15 cellular contexts compared by ENCODE assay signal in the genomic region with DNA sequence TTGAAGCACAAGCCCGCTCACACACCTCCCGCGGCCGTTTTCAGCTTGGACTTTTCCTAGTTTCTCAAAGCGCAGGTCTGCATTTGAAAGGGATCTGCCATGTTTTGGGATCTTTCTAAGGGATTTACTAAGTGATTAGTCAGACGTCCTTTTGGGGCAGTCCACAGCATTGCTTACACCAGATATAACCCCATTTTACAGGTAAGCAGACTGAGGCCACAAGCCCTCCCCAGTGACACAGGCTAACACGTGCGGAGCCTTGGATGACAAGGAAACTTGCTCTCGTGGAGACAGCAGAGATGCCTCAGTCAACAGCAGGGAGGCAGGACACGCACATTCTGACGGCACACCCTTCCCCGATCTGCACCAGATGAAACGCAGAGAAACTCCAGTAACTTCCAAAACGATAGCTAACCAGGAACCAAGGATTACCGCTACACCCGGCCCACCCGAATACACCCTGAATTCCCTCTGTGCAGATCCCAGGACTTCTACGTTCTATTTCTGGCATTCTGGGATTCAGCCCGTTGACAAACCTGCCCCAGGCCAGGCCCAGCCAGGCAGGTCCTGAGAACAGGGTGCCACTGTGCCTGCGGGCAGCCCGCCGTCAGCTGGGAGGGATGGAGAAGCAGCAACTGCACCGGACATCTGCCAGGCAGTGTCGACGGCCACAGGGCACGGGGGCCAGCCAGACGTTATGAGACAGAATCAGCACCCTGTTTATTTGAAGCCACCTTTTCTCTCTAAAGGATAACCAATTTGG. TPM values are rescaled to one million over a fixed set of nuclear protein-coding genes. Genes with fewer than 3 reads are reported as not detected.
A peak's percentile ranks its signal among the peaks of the same experiment; 100 is the strongest.
DNase-seq lines count a peak whose midpoint lies in the region; ATAC-seq and TF ChIP-seq lines count a peak whose summit lies in the region.
"Had no signal": no experiment of that assay in that cellular context is flagged by ENCODE, and none has a peak within 500 bp of the region (broad histone marks: within the 10 kb centered on the region; RNA-seq: fewer than 3 reads in every experiment).

No MANE protein-coding gene starts in this region.

- DNase-seq in heart left ventricle: peak in 3 of 5 donors; percentile 9 to 37 (median 21)
- DNase-seq in left ventricle myocardium superior: no peak
- DNase-seq in hepatocyte (ENCODE audit: low spot score): no peak
- no peak for DNase-seq in neuronal stem cell (ENCODE audit: low spot score)
- DNase-seq in aorta: peak; percentile 12 to 33
- no peak for DNase-seq in NAMALWA (ENCODE audit: low spot score)
- no peak for DNase-seq in NCI-H1930 (lab: John Stamatoyannopoulos, UW)
- DNase-seq in LoVo (ENCODE audit: low spot score): no peak
- DNase-seq: COR-L47, H9, Kasumi-1, NCI-H1417 treated with DMSO at 0.1 percent for 48 hours, NCI-H2029 treated with DMSO at 0.1 percent for 48 hours, NCI-H510A treated with DMSO at 0.1 percent for 48 hours had no signal

- no peak overlapping the region for H4K8ac ChIP-seq in neuronal stem cell (ENCODE audit: low read depth, low read length)

- no peak overlapping the region for H2BK15ac ChIP-seq in neuronal stem cell (ENCODE audit: low read length)

- intact Hi-C loops in heart left ventricle (cut with DNase I): loop anchor here in 1 of 10 donors (5.0 kb wide), 1 partner anchor 554 kb away; no protein-coding TSS in a partner anchor
- intact Hi-C loops in left ventricle myocardium superior (cut with micrococcal nuclease): no loop called here
- intact Hi-C loops in aorta (cut with DNase I): no loop called here

- H4K91ac ChIP-seq in neuronal stem cell (ENCODE audit: low read depth, low read length, poor library complexity): no peak overlapping the region

- no peak overlapping the region for H3K4ac ChIP-seq in neuronal stem cell (ENCODE audit: low read length)

- no peak overlapping the region for H2AK5ac ChIP-seq in neuronal stem cell (ENCODE audit: low read depth, low read length)

- ATAC-seq in heart left ventricle (no peak), left ventricle myocardium superior (no peak), aorta (ENCODE audit: low FRiP score) (no peak)

- peaks cover 0 to 2% (median 0%) of the 10 kb centered on the region in 12 donors for H3K9me3 ChIP-seq in heart left ventricle
- H3K9me3 ChIP-seq in hepatocyte (ENCODE audit: low read depth): no peaks in the 10 kb centered on the region
- H3K9me3 ChIP-seq in neuronal stem cell (replicated peaks in 1 of 2; ENCODE audit: control insufficient read depth in 2 of 2, insufficient read depth in 1 of 2, low read depth in 1 of 2, low read length in 2 of 2): peaks cover 0 to 5% of the 10 kb centered on the region in 2 donors
- H3K9me3 ChIP-seq in aorta (ENCODE audit: control insufficient read depth, low read length): no peaks in the 10 kb centered on the region

- no peak overlapping the region for H3K14ac ChIP-seq in neuronal stem cell (ENCODE audit: low read length)

- 87 to 89% (median 88%) methylated on average over 24 to 27 of the region's 27 CpGs for WGBS in heart left ventricle, 4 donors
- 94% methylated on average over 27 of the region's 27 CpGs for WGBS in hepatocyte (ENCODE audit: low lambda C conversion rate, missing lambda C conversion rate)
- WGBS in neuronal stem cell (ENCODE audit: extremely low coverage in 2 of 2, insufficient read length in 2 of 2, insufficient replicate concordance in 1 of 2), 2 donors: no CpG with 5 or more reads among the region's 27 CpGs
- WGBS in aorta, 2 donors: 86 to 92% methylated on average over 27 of the region's 27 CpGs

- H2BK120ac ChIP-seq in neuronal stem cell (ENCODE audit: low read depth, low read length): no peak overlapping the region

- H3K4me3 ChIP-seq in heart left ventricle (no peak overlapping the region), hepatocyte (no peak overlapping the region), neuronal stem cell (ENCODE audit: low read length in 2 of 2) (no peak overlapping the region), aorta (ENCODE audit: low read length in 2 of 2) (no peak overlapping the region)

- TF ChIP-seq CTCF in heart left ventricle (IDR thresholded peaks at IDR 0.05): no peak
- TF ChIP-seq CTCF in hepatocyte (IDR thresholded peaks at IDR 0.05; ENCODE audit: poor library complexity): no peak

- H2BK12ac ChIP-seq in neuronal stem cell (ENCODE audit: low read length): no peak overlapping the region

- H3K27ac ChIP-seq in heart left ventricle (no peak overlapping the region), hepatocyte (peak overlapping the region; percentile 92), neuronal stem cell (replicated peaks; ENCODE audit: low read length) (no peak overlapping the region), aorta (ENCODE audit: low read depth in 1 of 2, low read length in 2 of 2) (no peak overlapping the region)

- no peaks in the 10 kb centered on the region for H4K20me1 ChIP-seq in hepatocyte (ENCODE audit: insufficient read depth, poor library complexity, severe bottlenecking)

- H2AFZ ChIP-seq in hepatocyte (no peak overlapping the region), neuronal stem cell (ENCODE audit: low read length) (no peak overlapping the region)

- H3K79me1 ChIP-seq in neuronal stem cell (ENCODE audit: low read depth, low read length): no peaks in the 10 kb centered on the region

- no peak overlapping the region for H3K9ac ChIP-seq in neuronal stem cell (ENCODE audit: low read depth, low read length, poor library complexity)

- H3K9me2 ChIP-seq in hepatocyte (replicated peaks; ENCODE audit: insufficient read depth): no peaks in the 10 kb centered on the region

- no peaks in the 10 kb centered on the region for H3K36me3 ChIP-seq in heart left ventricle
- H3K36me3 ChIP-seq in hepatocyte (replicated peaks; ENCODE audit: insufficient read depth, low read depth): no peaks in the 10 kb centered on the region
- H3K36me3 ChIP-seq in neuronal stem cell (replicated peaks in 1 of 2; ENCODE audit: control insufficient read depth in 2 of 2, insufficient read depth in 2 of 2, low read length in 2 of 2): no peaks in the 10 kb centered on the region
- H3K36me3 ChIP-seq in aorta (ENCODE audit: control insufficient read depth in 1 of 2, insufficient read depth in 2 of 2, low read length in 1 of 2): no peaks in the 10 kb centered on the region

- no peak for TF ChIP-seq POLR2A in heart left ventricle (IDR thresholded peaks at IDR 0.05)

- no peaks in the 10 kb centered on the region for H3K79me2 ChIP-seq in hepatocyte

- H3K4me2 ChIP-seq in hepatocyte (no peak overlapping the region), neuronal stem cell (ENCODE audit: insufficient read depth, low read length, poor library complexity, severe bottlenecking) (no peak overlapping the region)

- no peak overlapping the region for H3K18ac ChIP-seq in neuronal stem cell (ENCODE audit: low read length)

- H3K27me3 ChIP-seq in heart left ventricle (peaks cover 0 to 24% (median 0%) of the 10 kb centered on the region in 9 donors), hepatocyte (no peaks in the 10 kb centered on the region), neuronal stem cell (ENCODE audit: control insufficient read depth in 3 of 3, insufficient read depth in 3 of 3, low read depth in 1 of 3, low read length in 3 of 3) (peaks cover 0 to 18% (median 5%) of the 10 kb centered on the region in 3 experiments), aorta (ENCODE audit: control insufficient read depth in 1 of 2, insufficient read depth in 2 of 2, low read length in 1 of 2) (no peaks in the 10 kb centered on the region)

- peak overlapping the region; percentile 18 for H3K23ac ChIP-seq in neuronal stem cell (ENCODE audit: low read depth, low read length, poor library complexity)

- no peak overlapping the region for H2BK5ac ChIP-seq in neuronal stem cell (ENCODE audit: low read length)

- H3K4me1 ChIP-seq in heart left ventricle: peaks cover 0 to 23% (median 0%) of the 10 kb centered on the region in 12 donors
- peaks cover 36% of the 10 kb centered on the region for H3K4me1 ChIP-seq in hepatocyte (ENCODE audit: insufficient read depth)
- peaks cover 0 to 1% of the 10 kb centered on the region in 2 donors for H3K4me1 ChIP-seq in neuronal stem cell (ENCODE audit: control insufficient read depth in 2 of 2, insufficient read depth in 1 of 2, low read depth in 1 of 2, low read length in 2 of 2)
- no peaks in the 10 kb centered on the region for H3K4me1 ChIP-seq in aorta (ENCODE audit: control insufficient read depth in 1 of 2, insufficient read depth in 2 of 2, low read length in 2 of 2)

RNA-seq across cellular contexts. Expression of gene FOXL3, which starts 27.9 kb away (rescaled TPM):
- total RNA-seq in heart left ventricle (not detected), left ventricle myocardium superior (not detected), hepatocyte (not detected in 2 replicates), aorta (not detected)
- polyA plus RNA-seq in heart left ventricle (not detected), hepatocyte (not detected in 2 replicates), aorta (not detected)
- polyA plus RNA-seq in neuronal stem cell (2013, experiment 1 of 2): not detected
- not detected for polyA plus RNA-seq in neuronal stem cell (2013, experiment 2 of 2)
- total RNA-seq: H9, RPMI7951 had no signal

Comparison
In these comparisons a context has a peak if more than half of its experiments do, and no peak if none do; other contexts are left out.
1. DNase-seq: peak in heart left ventricle (3 of 5) and aorta (2 of 2); none in left ventricle myocardium superior (single experiment), hepatocyte (single experiment), neuronal stem cell (single experiment), NAMALWA (single experiment), NCI-H1930 (0 of 2) and LoVo (single experiment).